ENCODE assay signal across 1 cellular context in genomic region chr3:184110316-184110725, GRCh38.
TF ChIP-seq lines count a peak whose summit lies in the region.

No MANE protein-coding gene starts in this region.

TF ChIP-seq in IMR-90, 13 proteins besides CTCF, POLR2A, EP300 and RAD21:
- peak; percentile 84 for TF ChIP-seq MAFK (IDR thresholded peaks at IDR 0.05; ENCODE audit: low read depth, low read length)
- no peak for TF ChIP-seq USF2 (IDR thresholded peaks at IDR 0.05; ENCODE audit: low read depth, low read length)
- no peak for TF ChIP-seq ELK1 (IDR thresholded peaks at IDR 0.05; ENCODE audit: borderline replicate concordance, low read depth, low read length)
- TF ChIP-seq RFX5 (IDR thresholded peaks at IDR 0.05; ENCODE audit: low read depth, low read length): no peak
- TF ChIP-seq BHLHE40 (IDR thresholded peaks at IDR 0.05; ENCODE audit: low read depth, low read length): no peak
- TF ChIP-seq FOS (IDR thresholded peaks at IDR 0.05; ENCODE audit: low read depth, low read length): 0 out of 2 replicates have a peak, but pooled peaks have one; percentile 20
- no peak for TF ChIP-seq SMC3 (IDR thresholded peaks at IDR 0.05; ENCODE audit: low read depth, low read length)
- TF ChIP-seq RCOR1 (IDR thresholded peaks at IDR 0.05; ENCODE audit: insufficient replicate concordance, low read length): no peak
- peak; percentile 49; the same call in 1 of the 2 replicates for TF ChIP-seq NFE2L2 (IDR thresholded peaks at IDR 0.05; ENCODE audit: low read depth, low read length)
- no peak for TF ChIP-seq CEBPB (IDR thresholded peaks at IDR 0.05; ENCODE audit: low read depth, low read length)
- TF ChIP-seq MXI1 (IDR thresholded peaks at IDR 0.05; ENCODE audit: borderline replicate concordance, low read depth, low read length): no peak
